In the genomic region with DNA sequence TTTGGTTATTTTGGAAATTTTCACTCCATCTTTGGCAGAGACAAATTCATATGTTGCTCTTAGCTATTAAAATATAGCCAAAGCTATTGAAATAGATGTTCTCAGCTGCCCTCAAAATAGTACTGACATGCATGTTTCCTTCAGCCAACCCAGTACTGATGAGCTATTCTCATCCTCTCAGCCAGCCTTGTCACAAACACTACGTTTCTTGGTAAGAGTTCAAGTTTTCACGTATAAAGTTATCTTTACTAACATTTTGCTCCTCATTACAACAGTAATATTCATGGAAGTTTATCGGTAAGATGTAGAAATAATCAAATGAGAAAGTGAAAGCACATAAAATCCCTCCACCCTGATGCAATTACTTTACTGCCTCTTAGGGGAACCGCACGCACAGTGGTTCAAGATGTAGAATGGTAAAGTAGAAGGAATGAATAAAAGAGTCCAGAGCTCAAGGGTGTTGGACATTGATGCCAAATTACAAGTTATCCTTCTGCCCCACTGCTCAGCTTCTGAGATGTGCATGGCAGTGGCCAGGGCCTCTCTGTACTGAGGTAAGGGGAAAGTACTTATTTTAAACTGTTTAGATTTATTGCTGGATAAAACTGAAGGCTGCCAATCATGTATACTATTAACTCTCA, we compare ENCODE assay signal across 8 cellular contexts. TPM values are rescaled to one million over a fixed set of nuclear protein-coding genes. Genes with fewer than 3 reads are reported as not detected.
A peak's percentile ranks its signal among the peaks of the same experiment; 100 is the strongest.
DNase-seq lines count a peak whose midpoint lies in the region; ATAC-seq and TF ChIP-seq lines count a peak whose summit lies in the region.

No MANE protein-coding gene starts in this region.

- no peaks in the 10 kb centered on the region for H3K9me3 Mint-ChIP-seq in activated naive CD4-positive, alpha-beta T cell treated with anti-CD3 and anti-CD28 coated beads, Interleukin-2, amount 10 ng/mL, durations not matched to agents 7 days and 5 days
- no peaks in the 10 kb centered on the region for H3K9me3 Mint-ChIP-seq in activated CD4-positive, alpha-beta memory T cell treated with anti-CD3 and anti-CD28 coated beads for 36 hours
- H3K9me3 Mint-ChIP-seq in Caco-2 (ENCODE audit: unreplicated experiment), result no peaks in the 10 kb centered on the region

- DNase-seq in activated naive CD4-positive, alpha-beta T cell treated with anti-CD3 and anti-CD28 coated beads, Interleukin-2, amount 10 ng/mL, durations not matched to agents 7 days and 5 days, result peak; percentile 57
- DNase-seq in activated naive CD4-positive, alpha-beta T cell treated with Interleukin-2 at 50 U/mL for 16 hours, result no peak
- peak; percentile 44 for DNase-seq in activated CD4-positive, alpha-beta memory T cell treated with anti-CD3 and anti-CD28 coated beads for 36 hours
- no peak for DNase-seq in left ventricle myocardium inferior
- no peak for DNase-seq in substantia nigra (lab: John Stamatoyannopoulos, UW)
- DNase-seq in SHP77 (lab: John Stamatoyannopoulos, UW), result no peak
- DNase-seq in Caco-2, result no peak

- peaks cover 51% of the 10 kb centered on the region for H3K4me1 Mint-ChIP-seq in activated naive CD4-positive, alpha-beta T cell treated with anti-CD3 and anti-CD28 coated beads, Interleukin-2, amount 10 ng/mL, durations not matched to agents 7 days and 5 days
- H3K4me1 Mint-ChIP-seq in activated CD4-positive, alpha-beta memory T cell treated with anti-CD3 and anti-CD28 coated beads for 36 hours (ENCODE audit: low read depth), result peaks cover 46% of the 10 kb centered on the region
- no peaks in the 10 kb centered on the region for H3K4me1 Mint-ChIP-seq in Caco-2 (ENCODE audit: low read depth, unreplicated experiment)

- no TSS peak for BruUV-seq in Caco-2 (replicated peaks; lab: Mats Ljungman, UMichigan)

- CTCF ChIA-PET in activated naive CD4-positive, alpha-beta T cell treated with anti-CD3 and anti-CD28 coated beads, Interleukin-2, amount 10 ng/mL, durations not matched to agents 7 days and 5 days (lab: Charles Lee), result interaction anchor here (0.7 to 2.3 kb wide), 9 partner anchors 9 to 317 kb away, joined by 3 to 13 read pairs (median 3); a partner anchor contains a TSS
- CTCF ChIA-PET in activated CD4-positive, alpha-beta memory T cell treated with anti-CD3 and anti-CD28 coated beads for 36 hours (lab: Charles Lee), result interaction anchor here (0.7 to 1.7 kb wide), 11 partner anchors 9 to 533 kb away, joined by 3 to 15 read pairs (median 4); a partner anchor contains a TSS
- CTCF ChIA-PET in Caco-2 (lab: Charles Lee), result interaction anchor here (0.6 kb wide), 1 partner anchor 76 kb away, joined by 3 read pairs; no protein-coding TSS in a partner anchor

- H3K9me3 ChIP-seq in left ventricle myocardium inferior (replicated peaks), result no peaks in the 10 kb centered on the region
- no peaks in the 10 kb centered on the region for H3K9me3 ChIP-seq in Caco-2

- peak overlapping the region; percentile 97 for H3K27ac Mint-ChIP-seq in activated naive CD4-positive, alpha-beta T cell treated with anti-CD3 and anti-CD28 coated beads, Interleukin-2, amount 10 ng/mL, durations not matched to agents 7 days and 5 days
- peak overlapping the region; percentile 94 for H3K27ac Mint-ChIP-seq in activated CD4-positive, alpha-beta memory T cell treated with anti-CD3 and anti-CD28 coated beads for 36 hours
- no peak overlapping the region for H3K27ac Mint-ChIP-seq in Caco-2 (ENCODE audit: unreplicated experiment)

- TF ChIP-seq CTCF in left ventricle myocardium inferior (IDR thresholded peaks at IDR 0.05; ENCODE audit: borderline replicate concordance) (no peak), Caco-2 (IDR thresholded peaks at IDR 0.05; ENCODE audit: insufficient read depth in 1 of 2, low read depth in 1 of 2, low read length in 1 of 2, severe bottlenecking in 1 of 2, unreplicated experiment in 1 of 2) (no peak)

- peaks cover 28% of the 10 kb centered on the region for H3K36me3 Mint-ChIP-seq in activated naive CD4-positive, alpha-beta T cell treated with anti-CD3 and anti-CD28 coated beads, Interleukin-2, amount 10 ng/mL, durations not matched to agents 7 days and 5 days
- peaks cover 2% of the 10 kb centered on the region for H3K36me3 Mint-ChIP-seq in activated CD4-positive, alpha-beta memory T cell treated with anti-CD3 and anti-CD28 coated beads for 36 hours
- H3K36me3 Mint-ChIP-seq in Caco-2 (ENCODE audit: insufficient read depth, unreplicated experiment), result no peaks in the 10 kb centered on the region

- intact Hi-C loops in activated CD4-positive, alpha-beta memory T cell treated with anti-CD3 and anti-CD28 coated beads for 36 hours (cut with micrococcal nuclease), result loop anchor here (1.0 to 5.0 kb wide), 6 partner anchors 11 to 445 kb away; a partner anchor contains a TSS
- intact Hi-C loops in left ventricle myocardium inferior (cut with micrococcal nuclease), result no loop called here
- intact Hi-C loops in Caco-2 (cut with micrococcal nuclease; ENCODE audit: unreplicated experiment), result no loop called here

- peak overlapping the region; percentile 62 for H3K4me3 ChIP-seq in left ventricle myocardium inferior
- no peak overlapping the region for H3K4me3 ChIP-seq in Caco-2 (ENCODE audit: low read depth, low read length)

- ATAC-seq in HG03097 (IDR thresholded peaks at IDR 0.05; ENCODE audit: low FRiP score, unreplicated experiment), result peak; percentile 41

- no peaks in the 10 kb centered on the region for H3K36me3 ChIP-seq in left ventricle myocardium inferior
- no peaks in the 10 kb centered on the region for H3K36me3 ChIP-seq in Caco-2 (ENCODE audit: control insufficient read depth, insufficient read depth, low read length)

- POLR2A ChIA-PET in activated CD4-positive, alpha-beta memory T cell treated with anti-CD3 and anti-CD28 coated beads for 36 hours (lab: Charles Lee), result interaction anchor here (1.5 kb wide), 1 partner anchor 21 kb away, joined by 10 read pairs; a partner anchor contains a TSS
- POLR2A ChIA-PET in Caco-2 (lab: Charles Lee), result no interaction called here

- H3K4me1 ChIP-seq in left ventricle myocardium inferior (peaks cover 18% of the 10 kb centered on the region), Caco-2 (no peaks in the 10 kb centered on the region)

- H3K27ac ChIP-seq in left ventricle myocardium inferior (replicated peaks) (peak overlapping the region; percentile 77), substantia nigra (ENCODE audit: low read depth, low read length, poor library complexity, severe bottlenecking) (peak overlapping the region; percentile 42)

- H3K27me3 ChIP-seq in left ventricle myocardium inferior (ENCODE audit: low read depth) (no peaks in the 10 kb centered on the region), Caco-2 (replicated peaks; ENCODE audit: control insufficient read depth, insufficient read depth, low read length) (no peaks in the 10 kb centered on the region)

- H3K27me3 Mint-ChIP-seq in activated naive CD4-positive, alpha-beta T cell treated with anti-CD3 and anti-CD28 coated beads, Interleukin-2, amount 10 ng/mL, durations not matched to agents 7 days and 5 days, result no peaks in the 10 kb centered on the region
- H3K27me3 Mint-ChIP-seq in activated CD4-positive, alpha-beta memory T cell treated with anti-CD3 and anti-CD28 coated beads for 36 hours, result no peaks in the 10 kb centered on the region
- no peaks in the 10 kb centered on the region for H3K27me3 Mint-ChIP-seq in Caco-2 (ENCODE audit: insufficient read depth, unreplicated experiment)

- peak overlapping the region; percentile 76 for H3K4me3 Mint-ChIP-seq in activated naive CD4-positive, alpha-beta T cell treated with anti-CD3 and anti-CD28 coated beads, Interleukin-2, amount 10 ng/mL, durations not matched to agents 7 days and 5 days
- H3K4me3 Mint-ChIP-seq in activated CD4-positive, alpha-beta memory T cell treated with anti-CD3 and anti-CD28 coated beads for 36 hours, result peak overlapping the region; percentile 82
- H3K4me3 Mint-ChIP-seq in Caco-2 (ENCODE audit: unreplicated experiment), result no peak overlapping the region

RNA-seq across cellular contexts. Expression of a gene that starts 20.7 kb away (rescaled TPM):
- total RNA-seq in activated CD4-positive, alpha-beta memory T cell treated with anti-CD3 and anti-CD28 coated beads for 36 hours, result 10 to 100 TPM; 40.8 to 42.3 TPM
- total RNA-seq in left ventricle myocardium inferior (1.7 TPM), Caco-2 (2022) (16.8 and 17.9 TPM in 2 replicates)

Comparison
In these comparisons a context has a peak if more than half of its experiments do, and no peak if none do; other contexts are left out.
1. DNase-seq: peak in activated naive CD4-positive, alpha-beta T cell treated with anti-CD3 and anti-CD28 coated beads, Interleukin-2, amount 10 ng/mL, durations not matched to agents 7 days and 5 days (single experiment) and activated CD4-positive, alpha-beta memory T cell treated with anti-CD3 and anti-CD28 coated beads for 36 hours (single experiment); none in activated naive CD4-positive, alpha-beta T cell treated with Interleukin-2 at 50 U/mL for 16 hours (single experiment), left ventricle myocardium inferior (single experiment), substantia nigra (0 of 49), SHP77 (0 of 2) and Caco-2 (0 of 2).